In the genomic region with DNA sequence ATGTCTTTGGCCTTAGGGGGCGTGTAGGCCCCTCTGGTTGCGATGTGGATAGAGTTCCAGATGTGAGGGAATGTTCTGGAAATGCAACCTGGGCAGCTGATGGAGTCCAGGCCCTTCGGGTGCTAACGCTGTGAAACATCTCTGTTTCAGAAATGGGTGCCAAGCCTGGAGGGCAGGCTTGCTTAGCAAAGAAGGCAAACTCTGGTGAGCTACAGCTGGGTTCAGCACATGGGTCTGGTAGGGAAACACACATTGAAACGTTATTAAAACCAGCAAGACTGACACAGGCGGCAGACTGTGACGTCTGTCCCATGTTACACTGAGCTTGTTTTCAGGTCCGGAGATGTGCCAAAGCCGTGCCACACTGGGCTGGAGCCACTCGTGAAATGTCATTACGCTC, we compare ENCODE assay signal across 3 cellular contexts.
TF ChIP-seq lines count a peak whose summit lies in the region.

No MANE protein-coding gene starts in this region.

TF ChIP-seq in SK-N-SH, 30 proteins besides CTCF, POLR2A, EP300 and RAD21 (continued from another document and continues in another):
- TF ChIP-seq, protein P1, sequence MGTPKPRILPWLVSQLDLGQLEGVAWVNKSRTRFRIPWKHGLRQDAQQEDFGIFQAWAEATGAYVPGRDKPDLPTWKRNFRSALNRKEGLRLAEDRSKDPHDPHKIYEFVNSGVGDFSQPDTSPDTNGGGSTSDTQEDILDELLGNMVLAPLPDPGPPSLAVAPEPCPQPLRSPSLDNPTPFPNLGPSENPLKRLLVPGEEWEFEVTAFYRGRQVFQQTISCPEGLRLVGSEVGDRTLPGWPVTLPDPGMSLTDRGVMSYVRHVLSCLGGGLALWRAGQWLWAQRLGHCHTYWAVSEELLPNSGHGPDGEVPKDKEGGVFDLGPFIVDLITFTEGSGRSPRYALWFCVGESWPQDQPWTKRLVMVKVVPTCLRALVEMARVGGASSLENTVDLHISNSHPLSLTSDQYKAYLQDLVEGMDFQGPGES (IDR thresholded peaks at IDR 0.05; ENCODE audit: low read depth, low read length) = no peak
- TF ChIP-seq SIN3A (IDR thresholded peaks at IDR 0.05; ENCODE audit: borderline replicate concordance, low read depth, low read length) (no peak), PBX3 (IDR thresholded peaks at IDR 0.05) (no peak), GATA2 (CRISPR knock-in tag; IDR thresholded peaks at IDR 0.05) (no peak), CHD2 (IDR thresholded peaks at IDR 0.05; ENCODE audit: low read length, partially characterized antibody) (peak; percentile 40), FOSL2 (IDR thresholded peaks at IDR 0.05; ENCODE audit: borderline replicate concordance, low read depth) (no peak), MXI1 (IDR thresholded peaks at IDR 0.05; ENCODE audit: low read depth, low read length) (peak; percentile 7; the same call in 1 of the 2 replicates), TEAD4 (IDR thresholded peaks at IDR 0.05; ENCODE audit: borderline replicate concordance, insufficient read depth) (no peak), SMC3 (IDR thresholded peaks at IDR 0.05; ENCODE audit: low read depth, low read length) (peak; percentile 4; the same call in 1 of the 2 replicates), JUND (IDR thresholded peaks at IDR 0.05) (no peak)
- TF ChIP-seq, protein P2, sequence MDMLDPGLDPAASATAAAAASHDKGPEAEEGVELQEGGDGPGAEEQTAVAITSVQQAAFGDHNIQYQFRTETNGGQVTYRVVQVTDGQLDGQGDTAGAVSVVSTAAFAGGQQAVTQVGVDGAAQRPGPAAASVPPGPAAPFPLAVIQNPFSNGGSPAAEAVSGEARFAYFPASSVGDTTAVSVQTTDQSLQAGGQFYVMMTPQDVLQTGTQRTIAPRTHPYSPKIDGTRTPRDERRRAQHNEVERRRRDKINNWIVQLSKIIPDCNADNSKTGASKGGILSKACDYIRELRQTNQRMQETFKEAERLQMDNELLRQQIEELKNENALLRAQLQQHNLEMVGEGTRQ (IDR thresholded peaks at IDR 0.05; ENCODE audit: borderline replicate concordance, low read depth, low read length) = no peak

TF ChIP-seq in SK-N-SH treated with all-trans-retinoic acid at 6 μM for 48 hours, 23 proteins besides CTCF, POLR2A, EP300 and RAD21 (continued from another document):
- TF ChIP-seq, protein P3, sequence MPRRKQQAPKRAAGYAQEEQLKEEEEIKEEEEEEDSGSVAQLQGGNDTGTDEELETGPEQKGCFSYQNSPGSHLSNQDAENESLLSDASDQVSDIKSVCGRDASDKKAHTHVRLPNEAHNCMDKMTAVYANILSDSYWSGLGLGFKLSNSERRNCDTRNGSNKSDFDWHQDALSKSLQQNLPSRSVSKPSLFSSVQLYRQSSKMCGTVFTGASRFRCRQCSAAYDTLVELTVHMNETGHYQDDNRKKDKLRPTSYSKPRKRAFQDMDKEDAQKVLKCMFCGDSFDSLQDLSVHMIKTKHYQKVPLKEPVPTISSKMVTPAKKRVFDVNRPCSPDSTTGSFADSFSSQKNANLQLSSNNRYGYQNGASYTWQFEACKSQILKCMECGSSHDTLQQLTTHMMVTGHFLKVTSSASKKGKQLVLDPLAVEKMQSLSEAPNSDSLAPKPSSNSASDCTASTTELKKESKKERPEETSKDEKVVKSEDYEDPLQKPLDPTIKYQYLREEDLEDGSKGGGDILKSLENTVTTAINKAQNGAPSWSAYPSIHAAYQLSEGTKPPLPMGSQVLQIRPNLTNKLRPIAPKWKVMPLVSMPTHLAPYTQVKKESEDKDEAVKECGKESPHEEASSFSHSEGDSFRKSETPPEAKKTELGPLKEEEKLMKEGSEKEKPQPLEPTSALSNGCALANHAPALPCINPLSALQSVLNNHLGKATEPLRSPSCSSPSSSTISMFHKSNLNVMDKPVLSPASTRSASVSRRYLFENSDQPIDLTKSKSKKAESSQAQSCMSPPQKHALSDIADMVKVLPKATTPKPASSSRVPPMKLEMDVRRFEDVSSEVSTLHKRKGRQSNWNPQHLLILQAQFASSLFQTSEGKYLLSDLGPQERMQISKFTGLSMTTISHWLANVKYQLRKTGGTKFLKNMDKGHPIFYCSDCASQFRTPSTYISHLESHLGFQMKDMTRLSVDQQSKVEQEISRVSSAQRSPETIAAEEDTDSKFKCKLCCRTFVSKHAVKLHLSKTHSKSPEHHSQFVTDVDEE (CRISPR knock-in tag; IDR thresholded peaks at IDR 0.05) = no peak
- TF ChIP-seq BACH2 (CRISPR knock-in tag; IDR thresholded peaks at IDR 0.05; ENCODE audit: borderline replicate concordance) (no peak), OSR1 (CRISPR knock-in tag; IDR thresholded peaks at IDR 0.05) (no peak)

TF ChIP-seq in HCT116, 20 proteins besides CTCF, POLR2A, EP300 and RAD21 (continued from another document):
- TF ChIP-seq CEBPB (IDR thresholded peaks at IDR 0.05; ENCODE audit: low read depth) (no peak), JUND (IDR thresholded peaks at IDR 0.05) (no peak), SIN3A (IDR thresholded peaks at IDR 0.05; ENCODE audit: low read depth) (no peak), EZH2 (IDR thresholded peaks at IDR 0.05) (no peak), POLR2AphosphoS5 (IDR thresholded peaks at IDR 0.05; ENCODE audit: low read depth, low read length) (no peak), ZNF274 (IDR thresholded peaks at IDR 0.05; ENCODE audit: low read depth, low read length) (no peak), EZH2phosphoT487 (IDR thresholded peaks at IDR 0.05; ENCODE audit: borderline replicate concordance) (no peak), ELF1 (IDR thresholded peaks at IDR 0.05; ENCODE audit: borderline replicate concordance, low read depth) (no peak), TCF7L2 (IDR thresholded peaks at IDR 0.05; ENCODE audit: borderline replicate concordance, extremely low read depth, insufficient read depth, insufficient read length) (no peak), ZFX (IDR thresholded peaks at IDR 0.05) (no peak), EGR1 (IDR thresholded peaks at IDR 0.05; ENCODE audit: low read depth) (no peak), REST (IDR thresholded peaks at IDR 0.05; ENCODE audit: low read depth) (no peak)
- TF ChIP-seq, protein P4, sequence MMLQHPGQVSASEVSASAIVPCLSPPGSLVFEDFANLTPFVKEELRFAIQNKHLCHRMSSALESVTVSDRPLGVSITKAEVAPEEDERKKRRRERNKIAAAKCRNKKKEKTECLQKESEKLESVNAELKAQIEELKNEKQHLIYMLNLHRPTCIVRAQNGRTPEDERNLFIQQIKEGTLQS (IDR thresholded peaks at IDR 0.05) = no peak
